ENCODE assay signal across 27 cellular contexts in the genomic region with DNA sequence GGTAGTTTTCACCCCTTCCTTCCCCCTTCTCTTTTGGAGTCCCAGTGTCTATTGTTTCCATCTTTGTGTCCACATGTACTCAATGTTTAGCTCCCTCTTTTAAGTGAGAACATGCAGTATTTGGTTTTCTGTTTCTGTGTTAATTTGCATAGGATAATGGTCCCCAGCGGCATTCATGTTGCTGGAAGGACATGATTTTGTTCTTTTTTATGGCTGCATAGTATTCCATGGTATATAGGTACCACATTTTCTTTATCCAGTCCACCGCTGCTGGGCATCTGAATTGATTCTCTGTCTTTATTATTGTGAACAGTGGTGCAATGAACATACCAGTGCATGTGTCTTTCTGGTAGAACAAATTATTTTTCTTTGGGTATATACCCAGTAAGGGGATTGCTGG.
"Had no signal": no experiment of that assay in that cellular context is flagged by ENCODE, and none has a peak within 500 bp of the region (broad histone marks: within the 10 kb centered on the region; RNA-seq: fewer than 3 reads in every experiment).

No MANE protein-coding gene starts in this region.

- H3K27me3 ChIP-seq: suprapubic skin, testis, thyroid gland, tibial artery, tibial nerve, transverse colon, upper lobe of left lung, upper lobe of right lung, uterus, vagina had no signal

- H3K27ac ChIP-seq: stomach, suprapubic skin, testis, thoracic aorta, thyroid gland, tibial artery, tibial nerve, transverse colon, upper lobe of left lung, upper lobe of right lung, uterus, vagina had no signal

- H3K9me3 ChIP-seq: stomach, suprapubic skin, testis, thoracic aorta, thyroid gland, tibial nerve, transverse colon, upper lobe of left lung, upper lobe of right lung, uterus, vagina had no signal

- ATAC-seq: stimulated activated effector memory CD8-positive, alpha-beta T cell treated with anti-CD3 and anti-CD28 coated beads, Interleukin-12 subunit alpha, Interleukin-12 subunit beta, amount 100 ng/mL, for 72 hours; stimulated activated memory B cell treated with anti-CD40 and anti-IgM and Interleukin-4, amounts not matched to agents 10 μg/mL and 1 μg/mL and 100 μg/mL, for 72 hours; stimulated activated naive B cell treated with anti-CD40 and anti-IgM and Interleukin-4, amounts not matched to agents 10 μg/mL and 1 μg/mL and 100 μg/mL, for 72 hours; stimulated activated naive CD8-positive, alpha-beta T cell treated with anti-CD3 and anti-CD28 coated beads, Interleukin-15, amount 100 ng/mL, for 72 hours; stimulated activated naive CD8-positive, alpha-beta T cell treated with anti-CD3 and anti-CD28 coated beads, Interleukin-15, Interleukin-2, amounts not matched to agents 100 U/mL and 50 U/mL, for 24 hours; upper lobe of right lung had no signal

- DNase-seq: stimulated activated CD4-positive, alpha-beta T cell treated with anti-CD3 and anti-CD28 coated beads, Interleukin-2, amount 100 ng/mL, for 48 hours; stimulated activated CD4-positive, alpha-beta T cell treated with anti-CD3 and anti-CD28 coated beads, Interleukin-4, amount 100 ng/mL, for 1 hour; stimulated activated CD4-positive, alpha-beta T cell treated with anti-CD3 and anti-CD28 coated beads, Interleukin-4, amount 100 ng/mL, for 24 hours; stimulated activated CD4-positive, alpha-beta T cell treated with anti-CD3 and anti-CD28 coated beads, Interleukin-4, amount 100 ng/mL, for 4 hours; stimulated activated CD8-positive, alpha-beta memory T cell treated with anti-CD3 and anti-CD28 coated beads, Interleukin-4, amount 100 ng/mL, for 48 hours; stimulated activated naive B cell treated with anti-CD40 and anti-IgM and Interleukin-4, amounts not matched to agents 10 μg/mL and 1 μg/mL and 100 μg/mL, for 72 hours; stimulated activated naive CD4-positive, alpha-beta T cell; stimulated activated naive CD4-positive, alpha-beta T cell treated with Interleukin-2 at 50 U/mL for 16 hours; stimulated activated naive CD8-positive, alpha-beta T cell treated with anti-CD3 and anti-CD28 coated beads, Interleukin-15, amount 100 ng/mL, for 72 hours; stimulated activated naive CD8-positive, alpha-beta T cell treated with anti-CD3 and anti-CD28 coated beads, Interleukin-15, Interleukin-2, amounts not matched to agents 100 U/mL and 50 U/mL, for 24 hours; stomach; substantia nigra; testis; thyroid gland; tibial artery; transverse colon; trophoblast cell; upper lobe of left lung; upper lobe of right lung; uterus had no signal

- FAIRE-seq: urothelium cell line had no signal

- H3K36me3 ChIP-seq: stomach, suprapubic skin, thoracic aorta, thyroid gland, tibial artery, tibial nerve, transverse colon, upper lobe of left lung, upper lobe of right lung, uterus, vagina had no signal

- H3K4me3 ChIP-seq: stomach, suprapubic skin, testis, thoracic aorta, thyroid gland, tibial artery, tibial nerve, transverse colon, upper lobe of left lung, upper lobe of right lung, uterus, vagina had no signal

- H3K4me1 ChIP-seq: stomach, suprapubic skin, testis, thyroid gland, tibial artery, tibial nerve, transverse colon, upper lobe of left lung, upper lobe of right lung, uterus, vagina had no signal
